In the genomic region with DNA sequence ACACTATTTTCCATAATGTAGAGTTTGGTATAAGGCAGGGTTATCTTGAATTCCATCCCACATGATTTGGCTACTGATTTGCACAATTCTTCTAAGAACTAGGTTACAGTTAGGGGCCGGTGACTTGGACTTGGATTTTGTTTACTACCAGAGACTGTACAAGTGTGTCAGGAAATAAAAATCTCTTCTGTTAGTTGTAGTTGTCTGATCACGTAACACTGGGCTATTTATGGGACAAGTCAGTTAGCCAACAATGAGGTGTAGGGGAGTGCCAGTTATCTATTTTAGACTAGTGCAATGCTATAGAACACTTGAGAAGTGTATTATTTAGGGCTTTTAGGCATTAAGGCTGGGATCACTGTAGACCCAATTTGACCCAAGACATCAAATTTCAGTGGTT, we compare ENCODE assay signal across 27 cellular contexts. TPM values are rescaled to one million over a fixed set of nuclear protein-coding genes. Genes with fewer than 3 reads are reported as not detected.
DNase-seq lines count a peak whose midpoint lies in the region; ATAC-seq and TF ChIP-seq lines count a peak whose summit lies in the region.
"Had no signal": no experiment of that assay in that cellular context is flagged by ENCODE, and none has a peak within 500 bp of the region (broad histone marks: within the 10 kb centered on the region; RNA-seq: fewer than 3 reads in every experiment).

No MANE protein-coding gene starts in this region.

- intact Hi-C loops in heart right ventricle (cut with DNase I): no loop called here

- 34 to 38% methylated on average over 2 of the region's 2 CpGs for WGBS in heart right ventricle, 2 donors

- CTCF ChIA-PET in T-cell (lab: Charles Lee): no interaction called here

- no peak overlapping the region for H3K4me3 ChIP-seq in heart right ventricle
- no peak overlapping the region for H3K4me3 ChIP-seq in BE2C (ENCODE audit: low read depth, low read length)
- H3K4me3 ChIP-seq: HAP-1, neural progenitor cell, suprapubic skin, vagina had no signal

- H3K36me3 Mint-ChIP-seq in activated naive CD8-positive, alpha-beta T cell: no peaks in the 10 kb centered on the region
- no peaks in the 10 kb centered on the region for H3K36me3 Mint-ChIP-seq in activated naive CD8-positive, alpha-beta T cell treated with anti-CD3 and anti-CD28 coated beads, Interleukin-2, amount 50 U/mL, for 24 hours (ENCODE audit: low read depth)
- H3K36me3 Mint-ChIP-seq in T-cell: peaks cover 9% of the 10 kb centered on the region
- H3K36me3 Mint-ChIP-seq in stimulated activated effector memory CD8-positive, alpha-beta T cell treated with anti-CD3 and anti-CD28 coated beads, Interleukin-12 subunit alpha, Interleukin-12 subunit beta, amount 100 ng/mL, for 72 hours: peaks cover 56% of the 10 kb centered on the region
- H3K36me3 Mint-ChIP-seq: mesothelial cell of epicardium had no signal

- H3K27me3 ChIP-seq in heart right ventricle (no peaks in the 10 kb centered on the region), BE2C (no peaks in the 10 kb centered on the region)
- H3K27me3 ChIP-seq: neural progenitor cell, suprapubic skin, vagina had no signal

- peaks cover 0 to 24% (median 14%) of the 10 kb centered on the region in 9 donors for H3K4me1 ChIP-seq in heart right ventricle
- no peaks in the 10 kb centered on the region for H3K4me1 ChIP-seq in BE2C
- H3K4me1 ChIP-seq: HAP-1, neural progenitor cell, suprapubic skin had no signal

- POLR2A ChIA-PET in T-cell (lab: Charles Lee): interaction anchor here in 1 of 2 donors (0.5 kb wide), 1 partner anchor 40 kb away, joined by 7 read pairs; no protein-coding TSS in a partner anchor

- no peak for DNase-seq in activated naive CD8-positive, alpha-beta T cell treated with anti-CD3 and anti-CD28 coated beads, Interleukin-2, amount 50 U/mL, for 24 hours
- DNase-seq in T-cell (no peak), heart right ventricle (no peak), KBM-7 (no peak), BE2C (no peak)
- DNase-seq in stimulated activated effector memory CD8-positive, alpha-beta T cell treated with anti-CD3 and anti-CD28 coated beads, Interleukin-12 subunit alpha, Interleukin-12 subunit beta, amount 100 ng/mL, for 72 hours (ENCODE audit: low spot score in 2 of 2): no peak
- DNase-seq in NK-92 treated with Interleukin-12 subunit alpha and Interleukin-12 subunit beta, amount 100 ng/mL, for 24 hours (lab: John Stamatoyannopoulos, UW): no peak
- DNase-seq: activated CD4-positive, CD25-positive, alpha-beta regulatory T cell treated with anti-CD3 and anti-CD28 coated beads, Interleukin-2, amount 50 U/mL, for 72 hours; activated CD8-positive, alpha-beta memory T cell treated with anti-CD3 and anti-CD28 coated beads, Interleukin-2, amount 50 U/mL, for 4 hours; cortex of kidney; DMS79 treated with DMSO at 0.1 percent for 48 hours; foreskin melanocyte; left colon; NCI-H1694 treated with DMSO at 0.1 percent for 48 hours; NCI-H774; stimulated activated CD4-positive, alpha-beta T cell treated with anti-CD3 and anti-CD28 coated beads, Interleukin-12 subunit alpha, Interleukin-12 subunit beta, amount 100 ng/mL, for 4 hours had no signal

- no peak for ATAC-seq in activated naive CD8-positive, alpha-beta T cell treated with anti-CD3 and anti-CD28 coated beads, Interleukin-2, amount 50 U/mL, for 24 hours
- ATAC-seq in T-cell (replicated peaks in 1 of 4): no peak
- ATAC-seq in heart right ventricle: peak in 7 of 8 donors; percentile 51 to 90 (median 86)
- no peak for ATAC-seq in stimulated activated effector memory CD8-positive, alpha-beta T cell treated with anti-CD3 and anti-CD28 coated beads, Interleukin-12 subunit alpha, Interleukin-12 subunit beta, amount 100 ng/mL, for 72 hours
- ATAC-seq: HepG2, left colon, SK-N-SH treated with all-trans-retinoic acid at 6 μM for 48 hours had no signal

- in situ Hi-C loops in KBM-7 (cut with MboI; ENCODE audit: low pct_unique_long_range_greater_than_20kb, low sequenced_read_pairs): no loop called here

- H3K4me1 Mint-ChIP-seq in activated naive CD8-positive, alpha-beta T cell (ENCODE audit: low read depth): peaks cover 38% of the 10 kb centered on the region
- H3K4me1 Mint-ChIP-seq in activated naive CD8-positive, alpha-beta T cell treated with anti-CD3 and anti-CD28 coated beads, Interleukin-2, amount 50 U/mL, for 24 hours: peaks cover 15% of the 10 kb centered on the region
- peaks cover 45 to 53% (median 53%) of the 10 kb centered on the region in 3 donors for H3K4me1 Mint-ChIP-seq in T-cell
- peaks cover 16% of the 10 kb centered on the region for H3K4me1 Mint-ChIP-seq in stimulated activated effector memory CD8-positive, alpha-beta T cell treated with anti-CD3 and anti-CD28 coated beads, Interleukin-12 subunit alpha, Interleukin-12 subunit beta, amount 100 ng/mL, for 72 hours
- H3K4me1 Mint-ChIP-seq: mesothelial cell of epicardium, neural progenitor cell had no signal

- H3K4me3 Mint-ChIP-seq in activated naive CD8-positive, alpha-beta T cell: no peak overlapping the region
- H3K4me3 Mint-ChIP-seq in activated naive CD8-positive, alpha-beta T cell treated with anti-CD3 and anti-CD28 coated beads, Interleukin-2, amount 50 U/mL, for 24 hours: no peak overlapping the region
- H3K4me3 Mint-ChIP-seq in T-cell: no peak overlapping the region
- no peak overlapping the region for H3K4me3 Mint-ChIP-seq in stimulated activated effector memory CD8-positive, alpha-beta T cell treated with anti-CD3 and anti-CD28 coated beads, Interleukin-12 subunit alpha, Interleukin-12 subunit beta, amount 100 ng/mL, for 72 hours
- H3K4me3 Mint-ChIP-seq: mesothelial cell of epicardium, neural progenitor cell had no signal

- peaks cover 0 to 18% (median 0%) of the 10 kb centered on the region in 9 donors for H3K36me3 ChIP-seq in heart right ventricle
- no peaks in the 10 kb centered on the region for H3K36me3 ChIP-seq in BE2C
- H3K36me3 ChIP-seq: HAP-1, vagina had no signal

- no peaks in the 10 kb centered on the region for H3K9me3 Mint-ChIP-seq in activated naive CD8-positive, alpha-beta T cell (ENCODE audit: low read depth)
- H3K9me3 Mint-ChIP-seq in activated naive CD8-positive, alpha-beta T cell treated with anti-CD3 and anti-CD28 coated beads, Interleukin-2, amount 50 U/mL, for 24 hours: no peaks in the 10 kb centered on the region
- H3K9me3 Mint-ChIP-seq in T-cell: no peaks in the 10 kb centered on the region
- no peaks in the 10 kb centered on the region for H3K9me3 Mint-ChIP-seq in stimulated activated effector memory CD8-positive, alpha-beta T cell treated with anti-CD3 and anti-CD28 coated beads, Interleukin-12 subunit alpha, Interleukin-12 subunit beta, amount 100 ng/mL, for 72 hours
- H3K9me3 Mint-ChIP-seq: mesothelial cell of epicardium, neural progenitor cell had no signal

- H3K9me3 ChIP-seq in heart right ventricle (no peaks in the 10 kb centered on the region), BE2C (no peaks in the 10 kb centered on the region)
- H3K9me3 ChIP-seq: HAP-1, suprapubic skin, vagina had no signal

- TF ChIP-seq CTCF in heart right ventricle (IDR thresholded peaks at IDR 0.05) (no peak), BE2C (IDR thresholded peaks at IDR 0.05; ENCODE audit: low read depth, low read length) (no peak)

- peak overlapping the region; percentile 34 for H3K27ac Mint-ChIP-seq in activated naive CD8-positive, alpha-beta T cell
- H3K27ac Mint-ChIP-seq in activated naive CD8-positive, alpha-beta T cell treated with anti-CD3 and anti-CD28 coated beads, Interleukin-2, amount 50 U/mL, for 24 hours: no peak overlapping the region
- peak overlapping the region; percentile 60 to 69 for H3K27ac Mint-ChIP-seq in T-cell
- peak overlapping the region; percentile 26 for H3K27ac Mint-ChIP-seq in stimulated activated effector memory CD8-positive, alpha-beta T cell treated with anti-CD3 and anti-CD28 coated beads, Interleukin-12 subunit alpha, Interleukin-12 subunit beta, amount 100 ng/mL, for 72 hours
- H3K27ac Mint-ChIP-seq: mesothelial cell of epicardium, neural progenitor cell had no signal

- H3K27me3 Mint-ChIP-seq in activated naive CD8-positive, alpha-beta T cell: no peaks in the 10 kb centered on the region
- no peaks in the 10 kb centered on the region for H3K27me3 Mint-ChIP-seq in activated naive CD8-positive, alpha-beta T cell treated with anti-CD3 and anti-CD28 coated beads, Interleukin-2, amount 50 U/mL, for 24 hours
- no peaks in the 10 kb centered on the region for H3K27me3 Mint-ChIP-seq in T-cell

- H3K27ac ChIP-seq in heart right ventricle: peak overlapping the region in 3 of 10 donors; percentile 4 to 44 (median 30)
- H3K27ac ChIP-seq: neural progenitor cell, suprapubic skin, vagina had no signal

RNA-seq across cellular contexts. Expression of gene GHDC, which starts 39.7 kb away (rescaled TPM):
- total RNA-seq in T-cell (10 to 100 TPM; 15.8 to 26.2 (median 22.5) TPM), heart right ventricle (10 to 100 TPM in 2 of 10 donors, 1 to 10 TPM in 8; 4.6 to 11.5 (median 6.2) TPM)
- 10 to 100 TPM in 1 of 2 donors, 1 to 10 TPM in 1; 7.0 to 10.1 TPM for polyA plus RNA-seq in heart right ventricle
- 92.2 TPM for polyA plus RNA-seq in BE2C (2012; ENCODE audit: insufficient read depth, insufficient read length, low read depth)

RNA-seq across cellular contexts. Expression of gene STAT5B, which starts 42.2 kb away (rescaled TPM):
- total RNA-seq in T-cell (100 to 1,000 TPM; 178 to 205 (median 186) TPM), heart right ventricle (10 to 100 TPM; 26.3 to 34.7 (median 30.8) TPM)
- 10 to 100 TPM; 14.4 to 22.5 TPM for polyA plus RNA-seq in heart right ventricle
- 19.0 TPM for polyA plus RNA-seq in BE2C (2012; ENCODE audit: insufficient read depth, insufficient read length, low read depth)

RNA-seq across cellular contexts. Expression of gene HCRT, which starts 48.7 kb away (rescaled TPM):
- total RNA-seq in T-cell (not detected), heart right ventricle (not detected)
- not detected for polyA plus RNA-seq in heart right ventricle
- not detected for polyA plus RNA-seq in BE2C (2012; ENCODE audit: insufficient read depth, insufficient read length, low read depth)
- total RNA-seq: endothelial cell of umbilical vein, HepG2, left colon, M059J, mesothelial cell of epicardium, pulmonary artery endothelial cell, suprapubic skin, vagina had no signal
- polyA plus RNA-seq: endothelial cell of umbilical vein, HepG2 had no signal

RNA-seq across cellular contexts. Expression of gene KCNH4, which starts 53.1 kb away (rescaled TPM):
- under 1 TPM in 4 of 5 donors, not detected in 1; 0.06 to 0.35 (median 0.20) TPM for total RNA-seq in T-cell
- total RNA-seq in heart right ventricle: under 1 TPM in 6 of 10 donors, not detected in 4; 0.06 to 0.22 (median 0.13) TPM
- under 1 TPM; 0.07 to 0.29 TPM for polyA plus RNA-seq in heart right ventricle
- 24.3 TPM for polyA plus RNA-seq in BE2C (2012; ENCODE audit: insufficient read depth, insufficient read length, low read depth)
- total RNA-seq: M059J, pulmonary artery endothelial cell, suprapubic skin, vagina had no signal

RNA-seq across cellular contexts. Expression of gene STAT5A, which starts 54.3 kb away (rescaled TPM):
- 100 to 1,000 TPM; 141 to 160 (median 147) TPM for total RNA-seq in T-cell
- 10 to 100 TPM; 13.4 to 28.5 (median 16.1) TPM for total RNA-seq in heart right ventricle
- polyA plus RNA-seq in heart right ventricle: 10 to 100 TPM in 1 of 2 donors, 1 to 10 TPM in 1; 8.2 to 11.9 TPM
- 11.8 TPM for polyA plus RNA-seq in BE2C (2012; ENCODE audit: insufficient read depth, insufficient read length, low read depth)

Comparison
In these comparisons a context has a peak if more than half of its experiments do, and no peak if none do; other contexts are left out.
1. ATAC-seq: peak in heart right ventricle (7 of 8); none in activated naive CD8-positive, alpha-beta T cell treated with anti-CD3 and anti-CD28 coated beads, Interleukin-2, amount 50 U/mL, for 24 hours (single experiment), T-cell (0 of 4) and stimulated activated effector memory CD8-positive, alpha-beta T cell treated with anti-CD3 and anti-CD28 coated beads, Interleukin-12 subunit alpha, Interleukin-12 subunit beta, amount 100 ng/mL, for 72 hours (single experiment).
2. RNA of gene STAT5B, which starts 42.2 kb away (total RNA-seq): 178 to 205 TPM in T-cell; 26.3 to 34.7 TPM in heart right ventricle; every median in the first group is over 4 times any median in the second.